ENCODE assay signal across 24 cellular contexts in the genomic region with DNA sequence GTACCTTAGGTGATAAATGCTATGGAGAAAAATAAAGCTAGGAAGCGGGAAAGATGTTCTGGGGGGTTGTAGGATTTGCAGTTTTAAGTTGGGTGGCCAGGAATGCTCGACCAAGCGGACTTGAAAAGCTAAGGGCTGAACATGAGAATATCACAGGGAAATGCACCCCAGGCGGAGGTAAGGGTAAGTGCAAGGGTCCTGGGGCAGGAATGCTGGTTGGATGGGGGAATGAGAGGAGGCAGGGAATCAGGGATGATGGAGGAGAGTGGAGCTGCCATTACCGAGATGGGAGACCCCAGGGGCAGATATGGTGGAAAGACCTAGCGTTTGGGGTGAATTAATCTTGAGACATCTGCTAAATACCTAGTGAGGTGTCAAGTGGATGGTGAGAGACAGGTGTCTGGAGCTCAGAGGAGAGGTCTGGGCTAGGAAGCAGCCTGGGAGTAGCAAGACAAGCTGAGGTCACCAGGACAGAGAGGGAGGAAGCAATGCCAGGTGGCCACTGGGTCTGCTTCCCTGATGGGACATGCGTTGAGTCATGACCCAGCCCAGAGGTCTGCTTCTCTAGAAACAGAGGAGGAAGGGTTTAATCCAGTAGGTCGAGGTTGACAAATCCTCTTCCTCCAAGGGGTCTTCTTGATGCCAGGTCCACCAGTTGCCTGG.
"Had no signal": no experiment of that assay in that cellular context is flagged by ENCODE, and none has a peak within 500 bp of the region (broad histone marks: within the 10 kb centered on the region; RNA-seq: fewer than 3 reads in every experiment).

No MANE protein-coding gene starts in this region.

- H3K9me3 ChIP-seq: esophagus muscularis mucosa, gastrocnemius medialis, left ventricle myocardium inferior, lower lobe of right lung, right atrium auricular region, sigmoid colon, suprapubic skin, thyroid gland, upper lobe of left lung, uterus had no signal

- ATAC-seq: gastrocnemius medialis; left cardiac atrium; lower lobe of right lung; naive thymus-derived CD4-positive, alpha-beta T cell; stimulated activated naive CD8-positive, alpha-beta T cell treated with anti-CD3 and anti-CD28 coated beads, Interleukin-15, Interleukin-2, amounts not matched to agents 100 U/mL and 50 U/mL, for 24 hours had no signal

- H3K27ac ChIP-seq: epithelial cell of prostate, esophagus muscularis mucosa, gastrocnemius medialis, left ventricle myocardium inferior, lower lobe of right lung, right atrium auricular region, sigmoid colon, suprapubic skin, thyroid gland, upper lobe of left lung, uterus had no signal

- H3K4me3 ChIP-seq: esophagus muscularis mucosa, gastrocnemius medialis, left ventricle myocardium inferior, lower lobe of right lung, right atrium auricular region, sigmoid colon, suprapubic skin, thyroid gland, upper lobe of left lung, uterus had no signal

- H3K27ac Mint-ChIP-seq: immature natural killer cell, memory B cell, nephron progenitor cell had no signal

- H3K4me1 Mint-ChIP-seq: immature natural killer cell had no signal

- DNase-seq: effector memory CD4-positive, alpha-beta T cell; gastrocnemius medialis; immature natural killer cell; left cardiac atrium; left ventricle myocardium inferior; lower lobe of right lung; naive thymus-derived CD4-positive, alpha-beta T cell; nephron progenitor cell; posterior cingulate gyrus; sigmoid colon; small intestine; stimulated activated CD4-positive, alpha-beta T cell treated with anti-CD3 and anti-CD28 coated beads, Interleukin-12 subunit alpha, Interleukin-12 subunit beta, amount 100 ng/mL, for 4 hours; stimulated activated CD4-positive, alpha-beta T cell treated with anti-CD3 and anti-CD28 coated beads, Interleukin-2, amount 100 ng/mL, for 48 hours; stimulated activated naive CD8-positive, alpha-beta T cell treated with anti-CD3 and anti-CD28 coated beads, Interleukin-15, Interleukin-2, amounts not matched to agents 100 U/mL and 50 U/mL, for 24 hours; thyroid gland; upper lobe of left lung; uterus had no signal

- FAIRE-seq: endometrium, keratinocyte, small intestine had no signal

- H3K36me3 ChIP-seq: gastrocnemius medialis, left ventricle myocardium inferior, lower lobe of right lung, right atrium auricular region, suprapubic skin, thyroid gland, upper lobe of left lung, uterus had no signal

- H3K9me3 Mint-ChIP-seq: immature natural killer cell, memory B cell, nephron progenitor cell had no signal

- H3K4me1 ChIP-seq: esophagus muscularis mucosa, gastrocnemius medialis, left ventricle myocardium inferior, lower lobe of right lung, right atrium auricular region, sigmoid colon, suprapubic skin, thyroid gland, upper lobe of left lung, uterus had no signal

- H3K27me3 ChIP-seq: esophagus muscularis mucosa, gastrocnemius medialis, right atrium auricular region, sigmoid colon, suprapubic skin, thyroid gland, upper lobe of left lung, uterus had no signal

- H3K4me3 Mint-ChIP-seq: immature natural killer cell; memory B cell; naive thymus-derived CD4-positive, alpha-beta T cell; nephron progenitor cell had no signal

- H3K36me3 Mint-ChIP-seq: immature natural killer cell; naive thymus-derived CD4-positive, alpha-beta T cell had no signal
